In the genomic region with DNA sequence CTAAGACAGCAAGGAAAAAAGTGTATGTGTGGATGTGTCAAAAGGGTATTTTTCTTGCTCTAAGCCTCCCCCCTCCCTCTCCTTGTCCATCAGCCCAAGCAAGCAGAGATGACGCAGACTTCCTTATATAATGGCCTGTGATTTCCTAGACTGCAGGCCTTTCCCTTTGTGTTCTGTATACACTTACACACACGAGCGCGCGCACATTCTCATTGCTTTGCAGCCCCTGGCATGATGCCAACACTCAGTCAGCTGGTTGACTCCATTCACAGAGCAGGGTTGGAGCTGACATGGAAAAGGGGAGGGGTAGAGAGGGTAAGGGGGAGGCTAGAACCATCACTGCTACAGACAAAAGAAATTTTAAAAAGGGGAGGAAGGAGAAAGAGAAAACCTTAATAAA, we compare ENCODE assay signal across 8 cellular contexts. TPM values are rescaled to one million over a fixed set of nuclear protein-coding genes. Genes with fewer than 3 reads are reported as not detected.
DNase-seq lines count a peak whose midpoint lies in the region; ATAC-seq and TF ChIP-seq lines count a peak whose summit lies in the region.

No MANE protein-coding gene starts in this region.

- no peak overlapping the region for H3K23ac ChIP-seq in neuronal stem cell (ENCODE audit: low read depth, low read length, poor library complexity)

- ATAC-seq in aorta (ENCODE audit: low FRiP score) (peak; percentile 93), GM21447 (IDR thresholded peaks at IDR 0.05; ENCODE audit: unreplicated experiment) (no peak)

- H3K18ac ChIP-seq in neuronal stem cell (ENCODE audit: low read length) = no peak overlapping the region

- H4K8ac ChIP-seq in neuronal stem cell (ENCODE audit: low read depth, low read length) = no peak overlapping the region

- no peak overlapping the region for H2BK120ac ChIP-seq in neuronal stem cell (ENCODE audit: low read depth, low read length)

- H3K9ac ChIP-seq in neuronal stem cell (ENCODE audit: low read depth, low read length, poor library complexity) = no peak overlapping the region

- H2BK5ac ChIP-seq in neuronal stem cell (ENCODE audit: low read length) = no peak overlapping the region

- H3K4me3 ChIP-seq in foreskin fibroblast (ENCODE audit: low read depth in 1 of 2, low read length in 2 of 2) = peak overlapping the region; percentile 30 to 40
- H3K4me3 ChIP-seq in neuronal stem cell (ENCODE audit: low read length in 2 of 2) = peak overlapping the region in 1 of 2 donors; percentile 0
- H3K4me3 ChIP-seq in aorta (ENCODE audit: low read length in 2 of 2) = no peak overlapping the region

- no peak overlapping the region for H4K91ac ChIP-seq in neuronal stem cell (ENCODE audit: low read depth, low read length, poor library complexity)

- intact Hi-C loops in aorta (cut with DNase I) = no loop called here

- peaks cover 3% of the 10 kb centered on the region for H3K79me1 ChIP-seq in neuronal stem cell (ENCODE audit: low read depth, low read length)

- H3K27ac ChIP-seq in neuronal stem cell (replicated peaks; ENCODE audit: low read length) (no peak overlapping the region), aorta (ENCODE audit: low read depth in 1 of 2, low read length in 2 of 2) (no peak overlapping the region)

- no peak overlapping the region for H2BK15ac ChIP-seq in neuronal stem cell (ENCODE audit: low read length)

- H3K9me3 ChIP-seq in neuronal stem cell (replicated peaks in 1 of 2; ENCODE audit: control insufficient read depth in 2 of 2, insufficient read depth in 1 of 2, low read depth in 1 of 2, low read length in 2 of 2) (peaks cover 0 to under 1% of the 10 kb centered on the region in 2 donors), aorta (ENCODE audit: control insufficient read depth, low read length) (no peaks in the 10 kb centered on the region)

- no CpG with 5 or more reads among the region's 5 CpGs for WGBS in neuronal stem cell (ENCODE audit: extremely low coverage in 2 of 2, insufficient read length in 2 of 2, insufficient replicate concordance in 1 of 2), 2 donors
- 0 to 3% methylated on average over 5 of the region's 5 CpGs for WGBS in aorta, 2 donors

- H3K4me2 ChIP-seq in neuronal stem cell (ENCODE audit: insufficient read depth, low read length, poor library complexity, severe bottlenecking) = no peak overlapping the region

- no peak overlapping the region for H3K4ac ChIP-seq in neuronal stem cell (ENCODE audit: low read length)

- H3K4me1 ChIP-seq in neuronal stem cell (ENCODE audit: control insufficient read depth in 2 of 2, insufficient read depth in 1 of 2, low read depth in 1 of 2, low read length in 2 of 2) = peaks cover 7 to 27% of the 10 kb centered on the region in 2 donors
- H3K4me1 ChIP-seq in aorta (ENCODE audit: control insufficient read depth in 1 of 2, insufficient read depth in 2 of 2, low read length in 2 of 2) = no peaks in the 10 kb centered on the region

- no peak overlapping the region for H2AK5ac ChIP-seq in neuronal stem cell (ENCODE audit: low read depth, low read length)

- H3K36me3 ChIP-seq in neuronal stem cell (replicated peaks in 1 of 2; ENCODE audit: control insufficient read depth in 2 of 2, insufficient read depth in 2 of 2, low read length in 2 of 2) (peaks cover 3 to 4% of the 10 kb centered on the region in 2 donors), aorta (ENCODE audit: control insufficient read depth in 1 of 2, insufficient read depth in 2 of 2, low read length in 1 of 2) (no peaks in the 10 kb centered on the region)

- TF ChIP-seq CTCF in foreskin fibroblast (IDR thresholded peaks at IDR 0.05; ENCODE audit: low read depth, low read length) = no peak

- H3K14ac ChIP-seq in neuronal stem cell (ENCODE audit: low read length) = no peak overlapping the region

- peak overlapping the region; percentile 5 for H2AFZ ChIP-seq in neuronal stem cell (ENCODE audit: low read length)

- DNase-seq in DMS153 (lab: John Stamatoyannopoulos, UW) (peak; percentile 100), NCI-H2081 treated with DMSO at 0.1 percent for 48 hours (lab: John Stamatoyannopoulos, UW) (peak; percentile 100), foreskin fibroblast (peak; percentile 78 to 92), neuronal stem cell (ENCODE audit: low spot score) (no peak), aorta (peak; percentile 89 to 92), T-helper 2 cell (no peak)
- peak; percentile 47 for DNase-seq in activated CD8-positive, alpha-beta memory T cell treated with anti-CD3 and anti-CD28 coated beads, Interleukin-2, amount 50 U/mL, for 4 hours

- H2BK12ac ChIP-seq in neuronal stem cell (ENCODE audit: low read length) = no peak overlapping the region

- H3K27me3 ChIP-seq in neuronal stem cell (ENCODE audit: control insufficient read depth in 3 of 3, insufficient read depth in 3 of 3, low read depth in 1 of 3, low read length in 3 of 3) (no peaks in the 10 kb centered on the region), aorta (ENCODE audit: control insufficient read depth in 1 of 2, insufficient read depth in 2 of 2, low read length in 1 of 2) (no peaks in the 10 kb centered on the region)

RNA-seq across cellular contexts. Expression of a gene that starts 41.8 kb away (rescaled TPM):
- polyA plus RNA-seq in neuronal stem cell (2013, experiment 1 of 2) = 26.6 TPM
- 27.7 TPM for polyA plus RNA-seq in neuronal stem cell (2013, experiment 2 of 2)
- 10 to 100 TPM; 52.3 to 67.8 TPM for total RNA-seq in aorta
- 1 to 10 TPM; 6.4 to 7.8 TPM for polyA plus RNA-seq in aorta

Comparison
In these comparisons a context has a peak if more than half of its experiments do, and no peak if none do; other contexts are left out.
1. DNase-seq: peak in DMS153 (single experiment), NCI-H2081 treated with DMSO at 0.1 percent for 48 hours (single experiment), activated CD8-positive, alpha-beta memory T cell treated with anti-CD3 and anti-CD28 coated beads, Interleukin-2, amount 50 U/mL, for 4 hours (single experiment), foreskin fibroblast (2 of 2) and aorta (2 of 2); none in neuronal stem cell (single experiment) and T-helper 2 cell (0 of 5).
2. H3K4me3 ChIP-seq: peak in foreskin fibroblast (2 of 2); none in aorta (0 of 2).